15 cellular contexts compared by ENCODE assay signal in genomic region chr10:101557541-101557940, GRCh38.
"Had no signal": no experiment of that assay in that cellular context is flagged by ENCODE, and none has a peak within 500 bp of the region (broad histone marks: within the 10 kb centered on the region; RNA-seq: fewer than 3 reads in every experiment).

No MANE protein-coding gene starts in this region.

- H3K9me3 ChIP-seq: left lung, sigmoid colon, SJSA1 had no signal

- ATAC-seq: activated CD4-positive, CD25-positive, alpha-beta regulatory T cell treated with anti-CD3 and anti-CD28 coated beads, Interleukin-2, amount 50 U/mL, for 24 hours; left lung; stimulated activated naive B cell treated with anti-CD40 and anti-IgM and Interleukin-4, amounts not matched to agents 10 μg/mL and 1 μg/mL and 100 μg/mL, for 72 hours had no signal

- H3K27me3 Mint-ChIP-seq: activated naive CD8-positive, alpha-beta T cell had no signal

- DNase-seq: activated CD8-positive, alpha-beta memory T cell treated with anti-CD3 and anti-CD28 coated beads, Interleukin-2, amount 50 U/mL, for 48 hours; activated gamma-delta T cell; amygdala; endodermal cell; left lung; nephron progenitor cell; nucleus accumbens; stimulated activated CD4-positive, alpha-beta T cell treated with anti-CD3 and anti-CD28 coated beads, Interleukin-4, amount 100 ng/mL, for 4 hours; stimulated activated naive B cell treated with anti-CD40 and anti-IgM and Interleukin-4, amounts not matched to agents 10 μg/mL and 1 μg/mL and 100 μg/mL, for 72 hours; SW 1271 had no signal

- H3K4me3 Mint-ChIP-seq: activated naive CD8-positive, alpha-beta T cell; endodermal cell; nephron progenitor cell; stimulated activated naive B cell treated with anti-CD40 and anti-IgM and Interleukin-4, amounts not matched to agents 10 μg/mL and 1 μg/mL and 100 μg/mL, for 72 hours had no signal

- H3K4me1 ChIP-seq: left lung, SJSA1 had no signal

- H3K27me3 ChIP-seq: SJSA1 had no signal

- H3K9me3 Mint-ChIP-seq: endodermal cell; nephron progenitor cell; stimulated activated naive B cell treated with anti-CD40 and anti-IgM and Interleukin-4, amounts not matched to agents 10 μg/mL and 1 μg/mL and 100 μg/mL, for 72 hours had no signal

- H3K4me1 Mint-ChIP-seq: endodermal cell had no signal

- H3K27ac Mint-ChIP-seq: activated naive CD8-positive, alpha-beta T cell; endodermal cell; nephron progenitor cell; stimulated activated naive B cell treated with anti-CD40 and anti-IgM and Interleukin-4, amounts not matched to agents 10 μg/mL and 1 μg/mL and 100 μg/mL, for 72 hours had no signal

- H3K4me3 ChIP-seq: dorsolateral prefrontal cortex, left lung, sigmoid colon, SJSA1 had no signal

- H3K27ac ChIP-seq: dorsolateral prefrontal cortex, left lung, sigmoid colon, SJSA1 had no signal
